ENCODE assay signal across 20 cellular contexts in the genomic region with DNA sequence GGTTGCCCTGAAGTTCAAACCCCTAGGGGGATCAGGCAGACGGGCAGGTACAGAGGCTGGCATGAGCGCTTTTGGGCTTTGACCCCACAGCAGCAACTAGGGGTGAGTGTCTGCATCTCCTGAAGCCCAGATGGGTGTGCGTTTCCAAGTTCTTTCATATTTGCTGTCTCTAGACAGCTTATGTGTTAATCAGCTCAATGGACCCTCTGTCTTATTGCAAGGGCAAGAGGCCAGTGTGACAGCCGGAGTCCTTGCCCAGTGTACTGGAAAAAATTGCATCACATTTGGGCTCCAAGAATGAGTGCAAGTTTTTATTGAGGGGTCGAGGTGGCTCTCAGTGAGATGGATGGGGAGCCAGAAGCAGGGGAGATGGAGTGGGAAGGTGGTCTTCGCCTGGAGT.
DNase-seq lines count a peak whose midpoint lies in the region; ATAC-seq, FAIRE-seq and TF ChIP-seq lines count a peak whose summit lies in the region.
"Had no signal": no experiment of that assay in that cellular context is flagged by ENCODE, and none has a peak within 500 bp of the region (broad histone marks: within the 10 kb centered on the region; RNA-seq: fewer than 3 reads in every experiment).

No MANE protein-coding gene starts in this region.

- TF ChIP-seq POLR2A in H54 (IDR thresholded peaks at IDR 0.05; ENCODE audit: low read depth, low read length): no peak

- peak; percentile 44 for DNase-seq in Right ventricle myocardium superior
- DNase-seq in cardiac septum (ENCODE audit: low spot score): no peak
- no peak for DNase-seq in chondrocyte (ENCODE audit: low spot score)
- peak; percentile 48 to 78 (median 66) for DNase-seq in right cardiac atrium
- no peak for DNase-seq in aorta
- DNase-seq in H54 (ENCODE audit: insufficient read length, low spot score): no peak
- DNase-seq in NOMO-1 treated with DMSO at 0.1 percent for 48 hours (lab: John Stamatoyannopoulos, UW; ENCODE audit: unreplicated experiment): no peak
- DNase-seq: 8988T, Calu3, DMS153, MM.1S, NCI-H1417 treated with DMSO at 0.1 percent for 48 hours, NCI-H187, NCI-H526 treated with DMSO at 0.1 percent for 48 hours had no signal

- no peak for TF ChIP-seq CTCF in chondrocyte (IDR thresholded peaks at IDR 0.05)

- WGBS in right cardiac atrium: 54% methylated on average over 6 of the region's 6 CpGs
- 77 to 80% methylated on average over 6 of the region's 6 CpGs for WGBS in aorta, 2 donors

- H3K36me3 Mint-ChIP-seq in chondrocyte (ENCODE audit: low read depth): no peaks in the 10 kb centered on the region
- H3K36me3 Mint-ChIP-seq: CD8-positive, alpha-beta T cell had no signal

- intact Hi-C loops in Right ventricle myocardium superior (cut with DNase I) (no loop called here), cardiac septum (cut with DNase I) (no loop called here), right cardiac atrium (cut with DNase I) (no loop called here), aorta (cut with DNase I) (no loop called here)

- H3K27me3 ChIP-seq in right cardiac atrium (ENCODE audit: control insufficient read depth, insufficient read depth) (no peaks in the 10 kb centered on the region), aorta (ENCODE audit: control insufficient read depth in 1 of 2, insufficient read depth in 2 of 2, low read length in 1 of 2) (no peaks in the 10 kb centered on the region)
- H3K27me3 ChIP-seq: BLaER1 treated with 17β-estradiol and CSF1 and Interleukin-3, amounts not matched to agents 10 nM and 100 nM had no signal

- H3K27me3 Mint-ChIP-seq in chondrocyte (ENCODE audit: low read depth): no peaks in the 10 kb centered on the region

- no peak overlapping the region for H3K27ac ChIP-seq in right cardiac atrium (ENCODE audit: low read length)
- no peak overlapping the region for H3K27ac ChIP-seq in aorta (ENCODE audit: low read depth in 1 of 2, low read length in 2 of 2)
- H3K27ac ChIP-seq: BLaER1 treated with 17β-estradiol and CSF1 and Interleukin-3, amounts not matched to agents 10 nM and 100 nM had no signal

- H3K4me3 Mint-ChIP-seq in chondrocyte (ENCODE audit: unreplicated experiment): no peak overlapping the region
- H3K4me3 Mint-ChIP-seq: CD8-positive, alpha-beta T cell had no signal

- peaks cover 5% of the 10 kb centered on the region for H3K9me3 Mint-ChIP-seq in chondrocyte (ENCODE audit: low read depth)

- no peaks in the 10 kb centered on the region for H3K36me3 ChIP-seq in aorta (ENCODE audit: control insufficient read depth in 1 of 2, insufficient read depth in 2 of 2, low read length in 1 of 2)
- H3K36me3 ChIP-seq: BLaER1 treated with 17β-estradiol and CSF1 and Interleukin-3, amounts not matched to agents 10 nM and 100 nM had no signal

- peak overlapping the region; percentile 97 for H3K27ac Mint-ChIP-seq in chondrocyte (ENCODE audit: unreplicated experiment)
- H3K27ac Mint-ChIP-seq: CD8-positive, alpha-beta T cell had no signal

- H3K4me3 ChIP-seq in right cardiac atrium (ENCODE audit: low read length): no peak overlapping the region
- no peak overlapping the region for H3K4me3 ChIP-seq in aorta (ENCODE audit: low read length in 2 of 2)
- H3K4me3 ChIP-seq: BLaER1 treated with 17β-estradiol and CSF1 and Interleukin-3, amounts not matched to agents 10 nM and 100 nM had no signal

- no peak for FAIRE-seq in H54 (lab: Jason Lieb, UNC)
- FAIRE-seq: G401.6, GM12892, GM18507 had no signal

- ATAC-seq in Right ventricle myocardium superior (ENCODE audit: poor library complexity): peak; percentile 83
- peak; percentile 91 to 96 for ATAC-seq in right cardiac atrium
- peak; percentile 36 for ATAC-seq in aorta (ENCODE audit: low FRiP score)
- no peak for ATAC-seq in GM19324 (IDR thresholded peaks at IDR 0.05; ENCODE audit: low FRiP score, unreplicated experiment)
- ATAC-seq: CD8-positive, alpha-beta T cell had no signal

- H3K4me1 ChIP-seq in right cardiac atrium (ENCODE audit: control insufficient read depth, insufficient read depth, low read length) (no peaks in the 10 kb centered on the region), aorta (ENCODE audit: control insufficient read depth in 1 of 2, insufficient read depth in 2 of 2, low read length in 2 of 2) (peaks cover 0 to 3% of the 10 kb centered on the region in 2 donors)
- H3K4me1 ChIP-seq: BLaER1 treated with 17β-estradiol and CSF1 and Interleukin-3, amounts not matched to agents 10 nM and 100 nM had no signal

- H3K4me1 Mint-ChIP-seq in chondrocyte (ENCODE audit: low read depth): peaks cover 40% of the 10 kb centered on the region

- H3K9me3 ChIP-seq in right cardiac atrium (ENCODE audit: control insufficient read depth, low read length) (no peaks in the 10 kb centered on the region), aorta (ENCODE audit: control insufficient read depth, low read length) (no peaks in the 10 kb centered on the region)
- H3K9me3 ChIP-seq: BLaER1 treated with 17β-estradiol and CSF1 and Interleukin-3, amounts not matched to agents 10 nM and 100 nM had no signal

Comparison
In these comparisons a context has a peak if more than half of its experiments do, and no peak if none do; other contexts are left out.
1. DNase-seq: peak in Right ventricle myocardium superior (single experiment) and right cardiac atrium (3 of 3); none in cardiac septum (single experiment), chondrocyte (single experiment), aorta (0 of 2), H54 (single experiment) and NOMO-1 treated with DMSO at 0.1 percent for 48 hours (single experiment).